ENCODE assay signal across 20 cellular contexts in the genomic region with DNA sequence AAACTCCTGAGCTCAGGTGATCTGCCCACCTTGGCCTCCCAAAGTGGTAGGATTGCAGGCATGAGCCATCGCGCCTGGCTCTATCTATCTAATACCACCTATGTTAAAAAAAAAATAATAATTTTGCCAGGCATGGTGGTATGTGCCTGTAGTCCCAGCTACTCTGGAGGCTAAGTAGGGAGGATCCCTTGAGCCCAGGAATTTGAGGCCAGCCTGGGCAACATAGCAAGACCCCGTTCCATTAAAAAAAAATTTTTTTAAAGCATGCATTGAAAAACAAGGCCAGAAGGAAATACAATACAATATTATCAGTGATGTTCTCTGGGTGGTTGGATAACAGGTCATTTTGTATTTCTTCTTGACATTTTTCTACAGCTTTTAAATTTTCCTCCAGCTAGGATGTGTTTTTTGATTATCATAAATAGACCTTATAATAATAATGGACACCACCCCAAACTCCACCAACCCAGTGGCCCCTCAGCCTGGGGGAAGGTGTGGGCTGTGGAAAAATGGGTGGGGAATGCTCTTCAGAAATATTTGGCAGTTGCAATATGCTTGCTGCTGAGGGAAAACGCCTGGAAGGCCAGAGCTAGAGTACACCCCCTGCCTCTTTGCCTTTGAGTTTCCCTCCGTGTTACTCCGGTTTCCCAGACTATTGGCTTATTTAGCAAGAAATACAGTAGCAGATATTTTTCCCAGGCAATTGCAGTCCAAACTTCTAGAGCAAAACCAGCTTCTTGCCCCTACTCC. TPM values are rescaled to one million over a fixed set of nuclear protein-coding genes. Genes with fewer than 3 reads are reported as not detected.
DNase-seq lines count a peak whose midpoint lies in the region; ATAC-seq, FAIRE-seq and TF ChIP-seq lines count a peak whose summit lies in the region.
"Had no signal": no experiment of that assay in that cellular context is flagged by ENCODE, and none has a peak within 500 bp of the region (broad histone marks: within the 10 kb centered on the region; RNA-seq: fewer than 3 reads in every experiment).

No MANE protein-coding gene starts in this region.

- no peak overlapping the region for H4K5ac ChIP-seq in mesendoderm (ENCODE audit: low read length)

- no peaks in the 10 kb centered on the region for H3K9me3 ChIP-seq in adipocyte (ENCODE audit: control insufficient read depth, low read length)
- H3K9me3 ChIP-seq: HAP-1, Peyer's patch, SJSA1 had no signal

- intact Hi-C loops in left ventricle myocardium superior (cut with micrococcal nuclease) (no loop called here), cardiac septum (cut with DNase I) (loop anchor here (5.0 kb wide), 1 partner anchor 68 kb away; no protein-coding TSS in a partner anchor)

- peak overlapping the region; percentile 52 for H3K18ac ChIP-seq in mesendoderm (ENCODE audit: low read length)

- H3K9ac ChIP-seq in adipocyte (ENCODE audit: low read length) (peak overlapping the region; percentile 53), mesendoderm (ENCODE audit: low read length) (peak overlapping the region; percentile 26)
- H3K9ac ChIP-seq: GM23248, KMS-11 had no signal

- H2BK120ac ChIP-seq in mesendoderm (ENCODE audit: low read depth, low read length): peak overlapping the region; percentile 69

- no peak overlapping the region for H2BK5ac ChIP-seq in mesendoderm (ENCODE audit: low read length)

- H2AK5ac ChIP-seq in mesendoderm (ENCODE audit: low read length): no peak overlapping the region

- no peak overlapping the region for H3K23ac ChIP-seq in mesendoderm (ENCODE audit: low read length)

- H3K79me1 ChIP-seq in mesendoderm (ENCODE audit: low read length): no peaks in the 10 kb centered on the region

- ATAC-seq in left ventricle myocardium superior (peak; percentile 6), GM18870 (IDR thresholded peaks at IDR 0.05; ENCODE audit: unreplicated experiment) (no peak)

- no peaks in the 10 kb centered on the region for H3K79me2 ChIP-seq in mesendoderm (ENCODE audit: control insufficient read depth, insufficient read depth, low read length)

- TF ChIP-seq CTCF in D721Med (IDR thresholded peaks at IDR 0.05; ENCODE audit: insufficient read depth, missing control alignments): no peak

- no peak overlapping the region for H3K4me2 ChIP-seq in mesendoderm (ENCODE audit: low read length)
- H3K4me2 ChIP-seq: KMS-11 had no signal

- peak overlapping the region; percentile 41 for H3K4ac ChIP-seq in mesendoderm (ENCODE audit: low read depth, low read length)

- H4K8ac ChIP-seq in mesendoderm (ENCODE audit: low read depth, low read length): no peak overlapping the region

- no peak for FAIRE-seq in D721Med (lab: Jason Lieb, UNC)
- FAIRE-seq: A204.1 had no signal

- H3K27me3 ChIP-seq in adipocyte (replicated peaks; ENCODE audit: control insufficient read depth, insufficient read depth, low read length) (no peaks in the 10 kb centered on the region), mesendoderm (ENCODE audit: insufficient read depth, low read length, poor library complexity) (no peaks in the 10 kb centered on the region)
- H3K27me3 ChIP-seq: Peyer's patch, SJSA1 had no signal

- H3K4me1 ChIP-seq in adipocyte (ENCODE audit: control insufficient read depth, insufficient read depth, low read length) (peaks cover 22% of the 10 kb centered on the region), mesendoderm (ENCODE audit: control insufficient read depth, low read depth, low read length) (peaks cover 3% of the 10 kb centered on the region)
- H3K4me1 ChIP-seq: SJSA1 had no signal

- H3K27ac ChIP-seq in mesendoderm (ENCODE audit: low read depth, low read length): peak overlapping the region; percentile 78
- H3K27ac ChIP-seq: GM23248, KMS-11, Peyer's patch, SJSA1 had no signal

- H3K36me3 ChIP-seq in adipocyte (ENCODE audit: control insufficient read depth, insufficient read depth, low read length, severe bottlenecking) (no peaks in the 10 kb centered on the region), mesendoderm (ENCODE audit: control insufficient read depth, insufficient read depth, low read length) (no peaks in the 10 kb centered on the region)
- H3K36me3 ChIP-seq: HAP-1, Peyer's patch, SJSA1 had no signal

- WGBS in mesendoderm (ENCODE audit: extremely low coverage, insufficient coverage, low lambda C conversion rate): no CpG with 5 or more reads among the region's 6 CpGs

- peak overlapping the region; percentile 13 for H3K4me3 ChIP-seq in adipocyte (ENCODE audit: low read length)
- H3K4me3 ChIP-seq in mesendoderm (ENCODE audit: low read length): no peak overlapping the region
- H3K4me3 ChIP-seq: HAP-1, Peyer's patch, SJSA1 had no signal

- no peak overlapping the region for H2BK15ac ChIP-seq in mesendoderm (replicated peaks; ENCODE audit: low read depth)

- no peak for DNase-seq in left ventricle myocardium superior
- DNase-seq in cardiac septum (ENCODE audit: low spot score): no peak
- no peak for DNase-seq in adipocyte (ENCODE audit: low read depth)
- no peak for DNase-seq in mesendoderm
- DNase-seq in SK-N-DZ (ENCODE audit: low spot score): no peak
- DNase-seq in D721Med (ENCODE audit: insufficient read length, low spot score): no peak
- DNase-seq: CD4-positive, alpha-beta T cell; COR-L47; DMS 273 treated with DMSO at 0.1 percent for 48 hours; NCI-H2081; NCI-H2171; NCI-H345; NCI-H774 had no signal

- peak overlapping the region; percentile 56 for H3K56ac ChIP-seq in mesendoderm (ENCODE audit: low read length)

RNA-seq across cellular contexts. Expression of a gene that starts 45.4 kb away (rescaled TPM):
- total RNA-seq in left ventricle myocardium superior (35.4 TPM), cardiac septum (42.6 TPM)
- polyA plus RNA-seq in mesendoderm (2013, experiment 1 of 2): 16.0 TPM
- 14.8 TPM for polyA plus RNA-seq in mesendoderm (2013, experiment 2 of 2)
- 12.2 and 13.6 TPM in 2 replicates for polyA plus RNA-seq in SK-N-DZ (2014; cell fraction: cytosol; rRNA removed)
- polyA plus RNA-seq in SK-N-DZ (2014; cell fraction: nucleus; rRNA removed): 5.8 and 9.7 TPM in 2 replicates
